ENCODE assay signal across 1 cellular context in genomic region chr12:48924617-48925217, GRCh38.
TF ChIP-seq lines count a peak whose summit lies in the region.

No MANE protein-coding gene starts in this region.

TF ChIP-seq in GM12878, 131 proteins besides CTCF, POLR2A, EP300 and RAD21:
- TF ChIP-seq MAX (IDR thresholded peaks at IDR 0.05; ENCODE audit: low read depth, low read length) (peak; percentile 76; the same call in 1 of the 2 replicates), WRNIP1 (IDR thresholded peaks at IDR 0.05; ENCODE audit: borderline replicate concordance, low read depth, low read length) (0 out of 2 replicates have a peak, but pooled peaks have one; percentile 26), SPI1 (IDR thresholded peaks at IDR 0.05; ENCODE audit: borderline replicate concordance, insufficient read depth, low read depth, low read length) (peak; percentile 43; the same call in 1 of the 2 replicates), NKRF (conservative IDR thresholded peaks at IDR 0.05) (peak; percentile 83), RUNX3 (IDR thresholded peaks at IDR 0.05; ENCODE audit: low read length) (0 out of 2 replicates have a peak, but pooled peaks have one; percentile 38), MYC (IDR thresholded peaks at IDR 0.05; ENCODE audit: insufficient read depth, insufficient read length, insufficient replicate concordance, low read length, severe bottlenecking) (peak; percentile 94), SMARCA5 (IDR thresholded peaks at IDR 0.05) (peak; percentile 91), ATF3 (IDR thresholded peaks at IDR 0.05; ENCODE audit: borderline replicate concordance, extremely low read depth, low read depth, low read length) (0 out of 2 replicates have a peak, but pooled peaks have one; percentile 4), KDM1A (IDR thresholded peaks at IDR 0.05; ENCODE audit: borderline replicate concordance) (no peak), GATAD2B (conservative IDR thresholded peaks at IDR 0.05; ENCODE audit: low read depth) (peak; percentile 36; the same call in 1 of the 2 replicates), TBL1XR1 (IDR thresholded peaks at IDR 0.05; ENCODE audit: low read depth, low read length) (0 out of 2 replicates have a peak, but pooled peaks have one; percentile 21), ZNF217 (IDR thresholded peaks at IDR 0.05) (no peak), MEF2B (IDR thresholded peaks at IDR 0.05; ENCODE audit: partially characterized antibody, poor library complexity, severe bottlenecking) (peak; percentile 42), ATF7 (IDR thresholded peaks at IDR 0.05; ENCODE audit: low read depth) (0 out of 2 replicates have a peak, but pooled peaks have one; percentile 17), RFX5 (IDR thresholded peaks at IDR 0.05; ENCODE audit: low read depth, low read length) (no peak), POLR2AphosphoS5 (IDR thresholded peaks at IDR 0.05; ENCODE audit: low read length) (peak; percentile 65; the same call in 1 of the 2 replicates), ZNF687 (IDR thresholded peaks at IDR 0.05) (peak; percentile 74; the same call in 1 of the 2 replicates), BHLHE40 (IDR thresholded peaks at IDR 0.05; ENCODE audit: borderline replicate concordance in 1 of 2, low read depth in 2 of 2, low read length in 1 of 2) (peak; percentile 30 to 69; a peak in 3 of 4 replicates), NFYA (IDR thresholded peaks at IDR 0.05; ENCODE audit: borderline replicate concordance, low read depth, low read length) (no peak), CREM (IDR thresholded peaks at IDR 0.05; ENCODE audit: low read depth) (peak; percentile 46; the same call in 1 of the 2 replicates), CREB1 (IDR thresholded peaks at IDR 0.05; ENCODE audit: low read depth) (peak; percentile 59; the same call in 1 of the 2 replicates), ZNF274 (IDR thresholded peaks at IDR 0.05; ENCODE audit: insufficient read depth, insufficient read length) (no peak), IRF4 (IDR thresholded peaks at IDR 0.05; ENCODE audit: low read depth, low read length) (no peak), NR2F1 (conservative IDR thresholded peaks at IDR 0.05) (0 out of 2 replicates have a peak, but pooled peaks have one; percentile 24), SIN3A (IDR thresholded peaks at IDR 0.05; ENCODE audit: low read depth, low read length) (peak; percentile 64), TCF12 (IDR thresholded peaks at IDR 0.05; ENCODE audit: low read depth, low read length) (0 out of 2 replicates have a peak, but pooled peaks have one; percentile 10), RAD51 (IDR thresholded peaks at IDR 0.05) (peak; percentile 85), SMAD5 (IDR thresholded peaks at IDR 0.05; ENCODE audit: low read depth) (0 out of 2 replicates have a peak, but pooled peaks have one; percentile 27), CBFB (IDR thresholded peaks at IDR 0.05; ENCODE audit: low read depth) (0 out of 2 replicates have a peak, but pooled peaks have one; percentile 43), EED (IDR thresholded peaks at IDR 0.05; ENCODE audit: low read depth) (no peak; the same call in 1 of the 2 replicates), YY1 (IDR thresholded peaks at IDR 0.05; ENCODE audit: low read depth, low read length) (peak; percentile 46; the same call in 1 of the 2 replicates), SRF (IDR thresholded peaks at IDR 0.05; ENCODE audit: low read depth in 2 of 2, low read length in 2 of 2) (no peak), NFIC (IDR thresholded peaks at IDR 0.05; ENCODE audit: low read depth, low read length) (no peak), SMC3 (IDR thresholded peaks at IDR 0.05; ENCODE audit: borderline replicate concordance, low read length) (peak; percentile 75), STAT1 (conservative IDR thresholded peaks at IDR 0.05) (no peak), NBN (IDR thresholded peaks at IDR 0.05) (peak; percentile 59; the same call in 1 of the 2 replicates), SP1 (IDR thresholded peaks at IDR 0.05; ENCODE audit: low read depth, low read length) (peak; percentile 11), MXI1 (IDR thresholded peaks at IDR 0.05; ENCODE audit: low read depth, low read length) (peak; percentile 90), MYB (IDR thresholded peaks at IDR 0.05; ENCODE audit: borderline replicate concordance, low read depth, low read length) (no peak), ZNF207 (IDR thresholded peaks at IDR 0.05; ENCODE audit: borderline replicate concordance) (no peak), CHD2 (IDR thresholded peaks at IDR 0.05; ENCODE audit: borderline replicate concordance, low read depth, low read length) (0 out of 2 replicates have a peak, but pooled peaks have one; percentile 17), POU2F2 (IDR thresholded peaks at IDR 0.05; ENCODE audit: borderline replicate concordance, low read depth, low read length) (no peak), HCFC1 (IDR thresholded peaks at IDR 0.05; ENCODE audit: low read length) (0 out of 2 replicates have a peak, but pooled peaks have one; percentile 11)
- TF ChIP-seq, protein P1, sequence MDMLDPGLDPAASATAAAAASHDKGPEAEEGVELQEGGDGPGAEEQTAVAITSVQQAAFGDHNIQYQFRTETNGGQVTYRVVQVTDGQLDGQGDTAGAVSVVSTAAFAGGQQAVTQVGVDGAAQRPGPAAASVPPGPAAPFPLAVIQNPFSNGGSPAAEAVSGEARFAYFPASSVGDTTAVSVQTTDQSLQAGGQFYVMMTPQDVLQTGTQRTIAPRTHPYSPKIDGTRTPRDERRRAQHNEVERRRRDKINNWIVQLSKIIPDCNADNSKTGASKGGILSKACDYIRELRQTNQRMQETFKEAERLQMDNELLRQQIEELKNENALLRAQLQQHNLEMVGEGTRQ (IDR thresholded peaks at IDR 0.05; ENCODE audit: borderline replicate concordance, low read depth, low read length) = peak; percentile 28; the same call in 1 of the 2 replicates
- TF ChIP-seq, protein P2, sequence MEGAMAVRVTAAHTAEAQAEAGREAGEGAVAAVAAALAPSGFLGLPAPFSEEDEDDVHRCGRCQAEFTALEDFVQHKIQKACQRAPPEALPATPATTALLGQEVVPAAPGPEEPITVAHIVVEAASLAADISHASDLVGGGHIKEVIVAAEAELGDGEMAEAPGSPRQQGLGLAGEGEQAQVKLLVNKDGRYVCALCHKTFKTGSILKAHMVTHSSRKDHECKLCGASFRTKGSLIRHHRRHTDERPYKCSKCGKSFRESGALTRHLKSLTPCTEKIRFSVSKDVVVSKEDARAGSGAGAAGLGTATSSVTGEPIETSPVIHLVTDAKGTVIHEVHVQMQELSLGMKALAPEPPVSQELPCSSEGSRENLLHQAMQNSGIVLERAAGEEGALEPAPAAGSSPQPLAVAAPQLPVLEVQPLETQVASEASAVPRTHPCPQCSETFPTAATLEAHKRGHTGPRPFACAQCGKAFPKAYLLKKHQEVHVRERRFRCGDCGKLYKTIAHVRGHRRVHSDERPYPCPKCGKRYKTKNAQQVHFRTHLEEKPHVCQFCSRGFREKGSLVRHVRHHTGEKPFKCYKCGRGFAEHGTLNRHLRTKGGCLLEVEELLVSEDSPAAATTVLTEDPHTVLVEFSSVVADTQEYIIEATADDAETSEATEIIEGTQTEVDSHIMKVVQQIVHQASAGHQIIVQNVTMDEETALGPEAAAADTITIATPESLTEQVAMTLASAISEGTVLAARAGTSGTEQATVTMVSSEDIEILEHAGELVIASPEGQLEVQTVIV (IDR thresholded peaks at IDR 0.05; ENCODE audit: borderline replicate concordance, partially characterized antibody) = peak; percentile 42
- TF ChIP-seq, protein P3, sequence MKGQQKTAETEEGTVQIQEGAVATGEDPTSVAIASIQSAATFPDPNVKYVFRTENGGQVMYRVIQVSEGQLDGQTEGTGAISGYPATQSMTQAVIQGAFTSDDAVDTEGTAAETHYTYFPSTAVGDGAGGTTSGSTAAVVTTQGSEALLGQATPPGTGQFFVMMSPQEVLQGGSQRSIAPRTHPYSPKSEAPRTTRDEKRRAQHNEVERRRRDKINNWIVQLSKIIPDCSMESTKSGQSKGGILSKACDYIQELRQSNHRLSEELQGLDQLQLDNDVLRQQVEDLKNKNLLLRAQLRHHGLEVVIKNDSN (IDR thresholded peaks at IDR 0.05; ENCODE audit: borderline replicate concordance, extremely low read length, insufficient read depth, low read depth, low read length) = peak; percentile 66
TF ChIP-seq in GM12878: peak in this region for 33.
